Comparison of ENCODE assay signal across 26 cellular contexts in the genomic region with DNA sequence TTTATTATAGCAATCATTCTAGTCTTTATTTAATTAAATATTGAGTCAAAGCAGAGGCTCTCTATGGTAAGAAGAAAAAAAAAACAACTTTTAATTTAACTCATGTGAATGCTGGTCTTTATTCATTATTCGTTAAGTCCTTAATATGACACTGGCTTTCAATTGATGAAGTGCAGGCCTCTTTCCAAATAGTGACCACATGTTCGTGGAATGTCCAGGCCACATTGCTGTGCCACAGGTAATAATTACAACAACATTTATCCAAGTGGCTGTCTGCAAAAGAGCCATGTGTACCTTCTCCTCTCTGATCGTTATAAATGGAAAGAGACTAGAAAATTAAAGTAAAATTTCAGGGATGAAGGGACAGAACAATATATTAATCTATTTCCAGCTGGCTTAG.
"Had no signal": no experiment of that assay in that cellular context is flagged by ENCODE, and none has a peak within 500 bp of the region (broad histone marks: within the 10 kb centered on the region; RNA-seq: fewer than 3 reads in every experiment).

No MANE protein-coding gene starts in this region.

- H3K36me3 ChIP-seq: left lung, lower lobe of right lung, neural progenitor cell, pancreas, prostate gland, spleen, suprapubic skin, thoracic aorta, tibial artery, upper lobe of right lung had no signal

- H3K4me2 ChIP-seq: hepatocyte, neural progenitor cell had no signal

- DNase-seq: kidney glomerular epithelial cell; left cardiac atrium; left lung; lower lobe of right lung; mammary epithelial cell; mesenchymal stem cell; naive B cell; natural killer cell; nephron progenitor cell; pancreas; retina; right cardiac atrium; spleen; stimulated activated CD4-positive, alpha-beta T cell treated with anti-CD3 and anti-CD28 coated beads, Interleukin-4, amount 100 ng/mL, for 24 hours; stimulated activated naive CD4-positive, alpha-beta T cell; tibial artery; trophoblast cell; upper lobe of right lung had no signal

- H3K79me2 ChIP-seq: hepatocyte had no signal

- H3K4me3 ChIP-seq: hepatocyte, left lung, lower lobe of right lung, neural progenitor cell, pancreas, prostate gland, skin epidermis, spleen, suprapubic skin, thoracic aorta, tibial artery, upper lobe of right lung had no signal

- H3K27ac ChIP-seq: hepatocyte, left lung, lower lobe of right lung, neural progenitor cell, pancreas, prostate gland, skin epidermis, spleen, suprapubic skin, thoracic aorta, tibial artery, upper lobe of right lung had no signal

- H3K4me1 ChIP-seq: left lung, lower lobe of right lung, neural progenitor cell, pancreas, prostate gland, spleen, suprapubic skin, tibial artery, upper lobe of right lung had no signal

- H2AFZ ChIP-seq: hepatocyte, neural progenitor cell had no signal

- ATAC-seq: left cardiac atrium; left lung; lower lobe of right lung; natural killer cell; pancreas; right cardiac atrium; sciatic nerve; stimulated activated effector memory CD8-positive, alpha-beta T cell treated with anti-CD3 and anti-CD28 coated beads, Interleukin-12 subunit alpha, Interleukin-12 subunit beta, amount 100 ng/mL, for 72 hours; upper lobe of right lung had no signal

- H3K9ac ChIP-seq: neural progenitor cell had no signal

- H3K27me3 ChIP-seq: hepatocyte, left lung, neural progenitor cell, pancreas, spleen, suprapubic skin, tibial artery, upper lobe of right lung had no signal

- H3K9me3 ChIP-seq: left lung, lower lobe of right lung, pancreas, prostate gland, spleen, suprapubic skin, thoracic aorta, tibial artery, upper lobe of right lung had no signal
